ENCODE assay signal across 8 cellular contexts in genomic region chr2:675982-676646, GRCh38. TPM values are rescaled to one million over a fixed set of nuclear protein-coding genes. Genes with fewer than 3 reads are reported as not detected.
DNase-seq lines count a peak whose midpoint lies in the region; ATAC-seq and TF ChIP-seq lines count a peak whose summit lies in the region.

No MANE protein-coding gene starts in this region.

- peak overlapping the region; percentile 47 for H2AFZ ChIP-seq in fibroblast of lung (ENCODE audit: low read length)

- intact Hi-C loops in vagina (cut with DNase I) = no loop called here

- CTCF ChIA-PET in activated CD4-positive, alpha-beta T cell treated with anti-CD3 and anti-CD28 coated beads, Interleukin-2, amount 10 ng/mL, durations not matched to agents 7 days and 5 days (lab: Charles Lee) = interaction anchor here (3.1 kb wide), 1 partner anchor 9 kb away, joined by 8 read pairs; no protein-coding TSS in a partner anchor

- peak; percentile 76 for DNase-seq in activated effector memory CD4-positive, alpha-beta T cell treated with anti-CD3 and anti-CD28 coated beads, Interleukin-2, amount 50 U/mL, for 16 hours
- no peak for DNase-seq in activated effector memory CD4-positive, alpha-beta T cell treated with Interleukin-2 at 50 U/mL for 16 hours
- DNase-seq in NCI-H128 (lab: John Stamatoyannopoulos, UW; ENCODE audit: unreplicated experiment) = peak; percentile 39
- peak; percentile 41 for DNase-seq in activated CD4-positive, alpha-beta T cell treated with anti-CD3 and anti-CD28 coated beads, Interleukin-2, amount 10 ng/mL, durations not matched to agents 7 days and 5 days
- peak; percentile 88 to 91 for DNase-seq in fibroblast of lung (ENCODE audit: low read depth in 2 of 2)
- DNase-seq in natural killer cell treated with Interleukin-12 subunit alpha and Interleukin-12 subunit beta and Interleukin-15 and Interleukin-18, amount 100 ng/mL, for 72 hours (ENCODE audit: low spot score) = no peak
- peak in 1 of 2 donors; percentile 94 for DNase-seq in vagina (ENCODE audit: extremely low spot score in 2 of 2)

- H3K27me3 Mint-ChIP-seq in activated CD4-positive, alpha-beta T cell treated with anti-CD3 and anti-CD28 coated beads, Interleukin-2, amount 10 ng/mL, durations not matched to agents 7 days and 5 days = no peaks in the 10 kb centered on the region
- H3K27me3 Mint-ChIP-seq in natural killer cell treated with Interleukin-12 subunit alpha and Interleukin-12 subunit beta and Interleukin-15 and Interleukin-18, amount 100 ng/mL, for 72 hours = no peaks in the 10 kb centered on the region

- no peaks in the 10 kb centered on the region for H3K27me3 ChIP-seq in fibroblast of lung (ENCODE audit: control insufficient read depth, insufficient read depth, low read length)
- no peaks in the 10 kb centered on the region for H3K27me3 ChIP-seq in vagina

- H4K20me1 ChIP-seq in fibroblast of lung (ENCODE audit: control insufficient read depth, extremely low read depth, insufficient read depth, low read length) = no peaks in the 10 kb centered on the region

- peak overlapping the region; percentile 91 for H3K4me2 ChIP-seq in fibroblast of lung (ENCODE audit: extremely low read depth, insufficient read depth, low read length)

- H3K4me3 ChIP-seq in fibroblast of lung (replicated peaks in 1 of 4; ENCODE audit: control extremely low read depth in 1 of 4, insufficient read depth in 1 of 4, low read depth in 3 of 4, low read length in 4 of 4) (peak overlapping the region; percentile 57 to 66 (median 63)), vagina (peak overlapping the region; percentile 68 to 74)

- H3K36me3 Mint-ChIP-seq in activated CD4-positive, alpha-beta T cell treated with anti-CD3 and anti-CD28 coated beads, Interleukin-2, amount 10 ng/mL, durations not matched to agents 7 days and 5 days (ENCODE audit: low read depth) = peaks cover 24% of the 10 kb centered on the region
- peaks cover 4% of the 10 kb centered on the region for H3K36me3 Mint-ChIP-seq in natural killer cell treated with Interleukin-12 subunit alpha and Interleukin-12 subunit beta and Interleukin-15 and Interleukin-18, amount 100 ng/mL, for 72 hours

- H3K36me3 ChIP-seq in fibroblast of lung (ENCODE audit: control insufficient read depth, insufficient read depth, low read length) (peaks cover 5% of the 10 kb centered on the region), vagina (peaks cover 0 to 12% of the 10 kb centered on the region in 2 donors)

- TF ChIP-seq CTCF in fibroblast of lung (conservative IDR thresholded peaks at IDR 0.05 in 1 of 2, IDR thresholded peaks at IDR 0.05 in 1 of 2; ENCODE audit: low read depth in 1 of 2, low read length in 2 of 2) = peak in 1 of 2 donors; percentile 53
- no peak for TF ChIP-seq CTCF in vagina (IDR thresholded peaks at IDR 0.05)

- peaks cover 43% of the 10 kb centered on the region for H3K4me1 Mint-ChIP-seq in activated CD4-positive, alpha-beta T cell treated with anti-CD3 and anti-CD28 coated beads, Interleukin-2, amount 10 ng/mL, durations not matched to agents 7 days and 5 days
- peaks cover 37 to 43% of the 10 kb centered on the region in 2 donors for H3K4me1 Mint-ChIP-seq in natural killer cell treated with Interleukin-12 subunit alpha and Interleukin-12 subunit beta and Interleukin-15 and Interleukin-18, amount 100 ng/mL, for 72 hours (ENCODE audit: low read depth in 2 of 2)

- no peaks in the 10 kb centered on the region for H3K9me3 Mint-ChIP-seq in activated CD4-positive, alpha-beta T cell treated with anti-CD3 and anti-CD28 coated beads, Interleukin-2, amount 10 ng/mL, durations not matched to agents 7 days and 5 days
- no peaks in the 10 kb centered on the region for H3K9me3 Mint-ChIP-seq in natural killer cell treated with Interleukin-12 subunit alpha and Interleukin-12 subunit beta and Interleukin-15 and Interleukin-18, amount 100 ng/mL, for 72 hours

- TF ChIP-seq POLR2A in vagina (IDR thresholded peaks at IDR 0.05) = no peak

- H3K27ac ChIP-seq in fibroblast of lung (ENCODE audit: insufficient read depth, low read length) (peak overlapping the region; percentile 74), vagina (peak overlapping the region; percentile 94)

- H3K27ac Mint-ChIP-seq in activated CD4-positive, alpha-beta T cell treated with anti-CD3 and anti-CD28 coated beads, Interleukin-2, amount 10 ng/mL, durations not matched to agents 7 days and 5 days = peak overlapping the region; percentile 90
- H3K27ac Mint-ChIP-seq in natural killer cell treated with Interleukin-12 subunit alpha and Interleukin-12 subunit beta and Interleukin-15 and Interleukin-18, amount 100 ng/mL, for 72 hours = peak overlapping the region; percentile 91 to 99

- peak; percentile 24 for ATAC-seq in HG02678 (IDR thresholded peaks at IDR 0.05; ENCODE audit: unreplicated experiment)
- ATAC-seq in natural killer cell treated with Interleukin-12 subunit alpha and Interleukin-12 subunit beta and Interleukin-15 and Interleukin-18, amount 100 ng/mL, for 72 hours = peak; percentile 2 to 18

- H3K79me2 ChIP-seq in fibroblast of lung (ENCODE audit: control insufficient read depth, insufficient read depth, low read length) = peaks cover 22% of the 10 kb centered on the region

- peaks cover 22% of the 10 kb centered on the region for H3K4me1 ChIP-seq in fibroblast of lung (ENCODE audit: control insufficient read depth, extremely low read depth, insufficient read depth, low read length)
- H3K4me1 ChIP-seq in vagina = peaks cover 37% of the 10 kb centered on the region

- H3K9me3 ChIP-seq in fibroblast of lung (ENCODE audit: control insufficient read depth, insufficient read depth, low read depth, low read length) (no peaks in the 10 kb centered on the region), vagina (no peaks in the 10 kb centered on the region)

- POLR2A ChIA-PET in activated CD4-positive, alpha-beta T cell treated with anti-CD3 and anti-CD28 coated beads, Interleukin-2, amount 10 ng/mL, durations not matched to agents 7 days and 5 days (lab: Charles Lee) = no interaction called here

- H3K4me3 Mint-ChIP-seq in activated CD4-positive, alpha-beta T cell treated with anti-CD3 and anti-CD28 coated beads, Interleukin-2, amount 10 ng/mL, durations not matched to agents 7 days and 5 days = peak overlapping the region; percentile 83
- H3K4me3 Mint-ChIP-seq in natural killer cell treated with Interleukin-12 subunit alpha and Interleukin-12 subunit beta and Interleukin-15 and Interleukin-18, amount 100 ng/mL, for 72 hours = peak overlapping the region; percentile 87

- peak overlapping the region; percentile 48 for H3K9ac ChIP-seq in fibroblast of lung (ENCODE audit: insufficient read depth, low read length)

RNA-seq across cellular contexts. Expression of gene TMEM18, which starts 1.1 kb away (rescaled TPM):
- 10 to 100 TPM; 30.3 to 31.7 TPM for total RNA-seq in activated CD4-positive, alpha-beta T cell treated with anti-CD3 and anti-CD28 coated beads, Interleukin-2, amount 10 ng/mL, durations not matched to agents 7 days and 5 days
- total RNA-seq in fibroblast of lung (15.2 and 17.7 TPM in 2 replicates), vagina (21.1 TPM)
- 39.7 and 41.5 TPM in 2 replicates for polyA plus RNA-seq in fibroblast of lung
- 23.4 and 27.7 TPM in 2 replicates for polyA plus RNA-seq in fibroblast of lung (2012)
- polyA minus RNA-seq in fibroblast of lung (ENCODE audit: low replicate concordance) = 5.2 and 5.9 TPM in 2 replicates
- total RNA-seq in natural killer cell treated with Interleukin-12 subunit alpha and Interleukin-12 subunit beta and Interleukin-15 and Interleukin-18, amount 100 ng/mL, for 72 hours = 10 to 100 TPM; 24.9 to 26.7 TPM

Comparison
In these comparisons a context has a peak if more than half of its experiments do, and no peak if none do; other contexts are left out.
1. DNase-seq: peak in activated effector memory CD4-positive, alpha-beta T cell treated with anti-CD3 and anti-CD28 coated beads, Interleukin-2, amount 50 U/mL, for 16 hours (single experiment), NCI-H128 (single experiment), activated CD4-positive, alpha-beta T cell treated with anti-CD3 and anti-CD28 coated beads, Interleukin-2, amount 10 ng/mL, durations not matched to agents 7 days and 5 days (single experiment) and fibroblast of lung (2 of 2); none in activated effector memory CD4-positive, alpha-beta T cell treated with Interleukin-2 at 50 U/mL for 16 hours (single experiment) and natural killer cell treated with Interleukin-12 subunit alpha and Interleukin-12 subunit beta and Interleukin-15 and Interleukin-18, amount 100 ng/mL, for 72 hours (single experiment).